8 cellular contexts compared by ENCODE assay signal in genomic region chrX:154490414-154491083, GRCh38. TPM values are rescaled to one million over a fixed set of nuclear protein-coding genes. Genes with fewer than 3 reads are reported as not detected.
DNase-seq lines count a peak whose midpoint lies in the region; ATAC-seq and TF ChIP-seq lines count a peak whose summit lies in the region.

TSS of gene SLC10A3 (minus strand) at chrX:154490629. CDS start at chrX:154488940, 1,689 bp downstream.

- DNase-seq in DMS79 treated with DMSO at 0.1 percent for 48 hours (lab: John Stamatoyannopoulos, UW) (peak; percentile 66), Peyer's patch (peak; percentile 87 to 96 (median 93))
- peak; percentile 88 to 92 for DNase-seq in activated T-cell treated with anti-CD3 and anti-CD28 coated beads, Interleukin-2, amount 50 U/mL, for 48 hours
- peak; percentile 89 for DNase-seq in stimulated activated CD8-positive, alpha-beta memory T cell treated with anti-CD3 and anti-CD28 coated beads, Interleukin-4, amount 100 ng/mL, for 48 hours

- H3K27ac ChIP-seq in KOPT-K1 (ENCODE audit: low read depth, low read length, poor library complexity, severe bottlenecking) (peak within 1 kb of the TSS; percentile 67), Peyer's patch (peak within 1 kb of the TSS; percentile 93 to 97 (median 96))

- H3K9me3 ChIP-seq in KOPT-K1 (ENCODE audit: insufficient read depth, low read length, poor library complexity, severe bottlenecking) = no peaks in the 10 kb centered on the region
- H3K9me3 ChIP-seq in Peyer's patch = no peaks in the 10 kb centered on the region
- H3K9me3 ChIP-seq in mucosa of stomach (ENCODE audit: control insufficient read depth, low read length) = no peaks in the 10 kb centered on the region

- TF ChIP-seq POLR2A in Peyer's patch (IDR thresholded peaks at IDR 0.05) = peak; percentile 79 to 83

- peak within 1 kb of the TSS; percentile 61 to 83 (median 66) for H3K4me3 ChIP-seq in Peyer's patch
- H3K4me3 ChIP-seq in mucosa of stomach (ENCODE audit: low read length) = peak within 1 kb of the TSS; percentile 31

- H3K27me3 ChIP-seq in Peyer's patch = no peaks in the 10 kb centered on the region
- no peaks in the 10 kb centered on the region for H3K27me3 ChIP-seq in mucosa of stomach (ENCODE audit: control insufficient read depth, insufficient read depth, low read length)

- peaks cover 0 to 8% (median 4%) of the 10 kb centered on the region in 4 donors for H3K4me1 ChIP-seq in Peyer's patch
- H3K4me1 ChIP-seq in mucosa of stomach (ENCODE audit: control insufficient read depth, insufficient read depth, low read length) = peaks cover 8% of the 10 kb centered on the region

- peak in 1 of 6 experiments; percentile 8 for TF ChIP-seq CTCF in Peyer's patch (IDR thresholded peaks at IDR 0.05)

- H3K36me3 ChIP-seq in KOPT-K1 (ENCODE audit: insufficient read depth, low read length) (peaks cover under 1% of the 10 kb centered on the region; the same call in 1 of the 2 replicates), Peyer's patch (no peaks in the 10 kb centered on the region), mucosa of stomach (ENCODE audit: control insufficient read depth, insufficient read depth, low read length) (no peaks in the 10 kb centered on the region)

- H3K9ac ChIP-seq in mucosa of stomach (ENCODE audit: low read length) = peak within 1 kb of the TSS; percentile 70

- ATAC-seq in GM21825 (IDR thresholded peaks at IDR 0.05; ENCODE audit: unreplicated experiment) = peak; percentile 76
- peak; percentile 90 for ATAC-seq in esophagus mucosa

RNA-seq across cellular contexts. Expression of gene SLC10A3, which starts in this region (rescaled TPM):
- total RNA-seq in Peyer's patch (10 to 100 TPM; 11.6 to 19.8 (median 16.5) TPM), esophagus mucosa (20.6 TPM)

Comparison
In these comparisons a context has a peak if more than half of its experiments do, and no peak if none do; other contexts are left out.
1. Peak in every context shown above with its lines: DNase-seq, ATAC-seq, H3K4me3 ChIP-seq and H3K27ac ChIP-seq.